ENCODE assay signal across 24 cellular contexts in genomic region chr3:194562986-194563385, GRCh38.
DNase-seq lines count a peak whose midpoint lies in the region; ATAC-seq, FAIRE-seq and TF ChIP-seq lines count a peak whose summit lies in the region.
"Had no signal": no experiment of that assay in that cellular context is flagged by ENCODE, and none has a peak within 500 bp of the region (broad histone marks: within the 10 kb centered on the region; RNA-seq: fewer than 3 reads in every experiment).

No MANE protein-coding gene starts in this region.

- in situ Hi-C loops in HepG2 (cut with HindIII; ENCODE audit: extremely low pct_ligation_motif_present, low pct_unique_long_range_greater_than_20kb): no loop called here

- no peak for TF ChIP-seq RAD21 in HepG2 (CRISPR knock-in tag; IDR thresholded peaks at IDR 0.05)

- BruUV-seq in HepG2 (replicated peaks; lab: Mats Ljungman, UMichigan): no TSS peak

- H3K4me3 ChIP-seq in HepG2 (replicated peaks in 1 of 3; ENCODE audit: insufficient read depth in 1 of 3, low read depth in 2 of 3, low read length in 3 of 3): no peak overlapping the region
- H3K4me3 ChIP-seq in right lobe of liver: no peak overlapping the region
- H3K4me3 ChIP-seq in fibroblast of mammary gland (ENCODE audit: control insufficient read depth, low read depth, low read length): no peak overlapping the region
- H3K4me3 ChIP-seq in osteoblast (ENCODE audit: insufficient read depth, low read length): no peak overlapping the region
- H3K4me3 ChIP-seq: BLaER1, GM23248 had no signal

- H3K27me3 Mint-ChIP-seq in activated T-helper 1 cell treated with anti-CD3 and anti-CD28 coated beads, Interleukin-12 subunit alpha, Interleukin-12 subunit beta, Interleukin-2, Interleukin-4 antibody, amounts not matched to agents 30 ng/mL and 10 ng/mL and 1 ng/mL, durations not matched to agents 14 hours and 24 hours and 36 hours (ENCODE audit: insufficient read depth): peaks cover 38% of the 10 kb centered on the region
- H3K27me3 Mint-ChIP-seq in activated T-cell treated with anti-CD3 and anti-CD28 coated beads, Interleukin-2, amount 50 U/mL, for 24 hours: peaks cover 33% of the 10 kb centered on the region

- H3K9me3 ChIP-seq in HepG2 (ENCODE audit: low read length) (no peaks in the 10 kb centered on the region), right lobe of liver (no peaks in the 10 kb centered on the region), osteoblast (ENCODE audit: low read depth, low read length) (no peaks in the 10 kb centered on the region)
- H3K9me3 ChIP-seq: BLaER1 had no signal

- intact Hi-C loops in HepG2 (cut with micrococcal nuclease; ENCODE audit: unreplicated experiment) (no loop called here), right lobe of liver (cut with DNase I) (no loop called here)
- intact Hi-C loops in activated T-helper 1 cell treated with anti-CD3 and anti-CD28 coated beads, Interleukin-12 subunit alpha, Interleukin-12 subunit beta, Interleukin-2, Interleukin-4 antibody, amounts not matched to agents 30 ng/mL and 10 ng/mL and 1 ng/mL, durations not matched to agents 14 hours and 24 hours and 36 hours (cut with micrococcal nuclease): no loop called here

- H3K36me3 Mint-ChIP-seq in activated T-helper 1 cell treated with anti-CD3 and anti-CD28 coated beads, Interleukin-12 subunit alpha, Interleukin-12 subunit beta, Interleukin-2, Interleukin-4 antibody, amounts not matched to agents 30 ng/mL and 10 ng/mL and 1 ng/mL, durations not matched to agents 14 hours and 24 hours and 36 hours (ENCODE audit: low read depth): no peaks in the 10 kb centered on the region
- H3K36me3 Mint-ChIP-seq in activated T-cell treated with anti-CD3 and anti-CD28 coated beads, Interleukin-2, amount 50 U/mL, for 24 hours (ENCODE audit: low read depth): no peaks in the 10 kb centered on the region
- H3K36me3 Mint-ChIP-seq: CD4-positive, CD25-positive, alpha-beta regulatory T cell; CD8-positive, alpha-beta T cell had no signal

- H2AFZ ChIP-seq in HepG2 (ENCODE audit: low read length): no peak overlapping the region
- no peak overlapping the region for H2AFZ ChIP-seq in osteoblast (ENCODE audit: low read length)
- H2AFZ ChIP-seq: GM23248 had no signal

- no peak for FAIRE-seq in HepG2 (lab: Jason Lieb, UNC)
- FAIRE-seq: A204.1, G401.6, GM12892, H1 had no signal

- CTCF ChIA-PET in HepG2 (lab: Yijun Ruan, JAX; ENCODE audit: low intra/inter-chr PET ratio, low total read pairs): no interaction called here

- DNase-seq in HepG2 (ENCODE audit: low spot score): no peak
- no peak for DNase-seq in right lobe of liver
- no peak for DNase-seq in activated T-helper 1 cell treated with anti-CD3 and anti-CD28 coated beads, Interleukin-12 subunit alpha, Interleukin-12 subunit beta, Interleukin-2, Interleukin-4 antibody, amounts not matched to agents 30 ng/mL and 10 ng/mL and 1 ng/mL, durations not matched to agents 14 hours and 24 hours and 36 hours (ENCODE audit: low spot score)
- DNase-seq in fibroblast of mammary gland (ENCODE audit: low read depth): peak; percentile 49
- DNase-seq in osteoblast (ENCODE audit: insufficient read length, low spot score, missing footprints): peak; percentile 10
- no peak for DNase-seq in NCI-H2196 treated with DMSO at 0.1 percent for 48 hours (lab: John Stamatoyannopoulos, UW; ENCODE audit: unreplicated experiment)
- DNase-seq in activated T-cell treated with anti-CD3 and anti-CD28 coated beads, Interleukin-2, amount 50 U/mL, for 1 hour: no peak
- no peak for DNase-seq in activated T-cell treated with anti-CD3 and anti-CD28 coated beads, Interleukin-2, amount 50 U/mL, for 24 hours
- DNase-seq: Caco-2; CD4-positive, CD25-positive, alpha-beta regulatory T cell; CD8-positive, alpha-beta T cell; DMS153; DND-41; GM23248; H7; HCEC 1CT had no signal

- H3K36me3 ChIP-seq in HepG2 (replicated peaks in 1 of 2; ENCODE audit: control insufficient read depth in 1 of 2, insufficient read depth in 2 of 2, low read length in 2 of 2) (no peaks in the 10 kb centered on the region), right lobe of liver (no peaks in the 10 kb centered on the region), osteoblast (ENCODE audit: insufficient read depth, low read length) (no peaks in the 10 kb centered on the region)
- H3K36me3 ChIP-seq: BLaER1 had no signal

- TF ChIP-seq EP300 in HepG2 (IDR thresholded peaks at IDR 0.05; ENCODE audit: low read depth in 2 of 2, low read length in 2 of 2) (no peak), HepG2 (CRISPR knock-in tag; IDR thresholded peaks at IDR 0.05; ENCODE audit: borderline replicate concordance) (no peak)

- WGBS in HepG2 (ENCODE audit: low lambda C conversion rate): 54% methylated on average over 2 of the region's 2 CpGs
- WGBS in right lobe of liver (ENCODE audit: insufficient coverage, low coverage, low lambda C conversion rate, missing lambda C conversion rate): 67% methylated on average over 1 of the region's 2 CpGs

- H3K27me3 ChIP-seq in HepG2 (ENCODE audit: control insufficient read depth in 1 of 2, insufficient read depth in 2 of 2, low read length in 2 of 2) (no peaks in the 10 kb centered on the region), right lobe of liver (no peaks in the 10 kb centered on the region), osteoblast (ENCODE audit: insufficient read depth, low read length) (no peaks in the 10 kb centered on the region)
- H3K27me3 ChIP-seq: BLaER1 had no signal

- H3K27ac ChIP-seq in HepG2 (ENCODE audit: extremely low read length, insufficient read depth, low read length): no peak overlapping the region
- no peak overlapping the region for H3K27ac ChIP-seq in right lobe of liver
- no peak overlapping the region for H3K27ac ChIP-seq in osteoblast (ENCODE audit: low read depth, low read length)
- H3K27ac ChIP-seq: 22Rv1, BLaER1, C4-2B had no signal

- H3K4me3 Mint-ChIP-seq in activated T-helper 1 cell treated with anti-CD3 and anti-CD28 coated beads, Interleukin-12 subunit alpha, Interleukin-12 subunit beta, Interleukin-2, Interleukin-4 antibody, amounts not matched to agents 30 ng/mL and 10 ng/mL and 1 ng/mL, durations not matched to agents 14 hours and 24 hours and 36 hours: no peak overlapping the region
- no peak overlapping the region for H3K4me3 Mint-ChIP-seq in activated T-cell treated with anti-CD3 and anti-CD28 coated beads, Interleukin-2, amount 50 U/mL, for 24 hours
- H3K4me3 Mint-ChIP-seq: B cell; CD4-positive, CD25-positive, alpha-beta regulatory T cell; CD8-positive, alpha-beta T cell had no signal

- TF ChIP-seq CTCF in HepG2 (CRISPR knock-in tag; IDR thresholded peaks at IDR 0.05): no peak
- no peak for TF ChIP-seq CTCF in right lobe of liver (IDR thresholded peaks at IDR 0.05)
- no peak for TF ChIP-seq CTCF in fibroblast of mammary gland (conservative IDR thresholded peaks at IDR 0.05; ENCODE audit: control insufficient read depth, insufficient read depth, low read depth, low read length)
- no peak for TF ChIP-seq CTCF in osteoblast (IDR thresholded peaks at IDR 0.05; ENCODE audit: extremely low read depth, low read depth, low read length)

- H4K20me1 ChIP-seq in HepG2 (ENCODE audit: insufficient read depth, low read length) (no peaks in the 10 kb centered on the region), osteoblast (ENCODE audit: insufficient read depth, low read length) (no peaks in the 10 kb centered on the region)
- H4K20me1 ChIP-seq: BLaER1 had no signal

- H3K9me3 Mint-ChIP-seq in activated T-helper 1 cell treated with anti-CD3 and anti-CD28 coated beads, Interleukin-12 subunit alpha, Interleukin-12 subunit beta, Interleukin-2, Interleukin-4 antibody, amounts not matched to agents 30 ng/mL and 10 ng/mL and 1 ng/mL, durations not matched to agents 14 hours and 24 hours and 36 hours: no peaks in the 10 kb centered on the region
- H3K9me3 Mint-ChIP-seq in activated T-cell treated with anti-CD3 and anti-CD28 coated beads, Interleukin-2, amount 50 U/mL, for 24 hours: no peaks in the 10 kb centered on the region
- H3K9me3 Mint-ChIP-seq: CD8-positive, alpha-beta T cell had no signal

- TF ChIP-seq POLR2A in HepG2 (IDR thresholded peaks at IDR 0.05; ENCODE audit: insufficient read depth in 1 of 2, low read depth in 2 of 2, low read length in 2 of 2) (no peak), right lobe of liver (IDR thresholded peaks at IDR 0.05) (no peak)

- H3K4me1 ChIP-seq in HepG2 (ENCODE audit: insufficient read depth, low read length) (peaks cover 53% of the 10 kb centered on the region), right lobe of liver (peaks cover 0 to 27% (median 12%) of the 10 kb centered on the region in 4 donors), osteoblast (ENCODE audit: insufficient read depth, low read length) (peaks cover 28% of the 10 kb centered on the region)
- H3K4me1 ChIP-seq: BLaER1 had no signal

- POLR2A ChIA-PET in HepG2 (lab: Yijun Ruan, JAX): interaction anchor here (1.1 kb wide), 1 partner anchor 9 kb away, joined by 6 read pairs; no protein-coding TSS in a partner anchor

- H3K4me2 ChIP-seq in HepG2 (ENCODE audit: low read depth, low read length): no peak overlapping the region
- H3K4me2 ChIP-seq in osteoblast (ENCODE audit: insufficient read depth, low read length): no peak overlapping the region
- H3K4me2 ChIP-seq: BLaER1 had no signal

- H3K79me2 ChIP-seq in HepG2 (ENCODE audit: insufficient read depth, low read length): no peaks in the 10 kb centered on the region
- no peaks in the 10 kb centered on the region for H3K79me2 ChIP-seq in osteoblast (ENCODE audit: insufficient read depth, low read length)

- peak overlapping the region; percentile 34 for H3K27ac Mint-ChIP-seq in activated T-helper 1 cell treated with anti-CD3 and anti-CD28 coated beads, Interleukin-12 subunit alpha, Interleukin-12 subunit beta, Interleukin-2, Interleukin-4 antibody, amounts not matched to agents 30 ng/mL and 10 ng/mL and 1 ng/mL, durations not matched to agents 14 hours and 24 hours and 36 hours
- H3K27ac Mint-ChIP-seq in activated T-cell treated with anti-CD3 and anti-CD28 coated beads, Interleukin-2, amount 50 U/mL, for 24 hours: no peak overlapping the region
- H3K27ac Mint-ChIP-seq: B cell; CD4-positive, CD25-positive, alpha-beta regulatory T cell; CD8-positive, alpha-beta T cell had no signal

- H3K4me1 Mint-ChIP-seq in activated T-helper 1 cell treated with anti-CD3 and anti-CD28 coated beads, Interleukin-12 subunit alpha, Interleukin-12 subunit beta, Interleukin-2, Interleukin-4 antibody, amounts not matched to agents 30 ng/mL and 10 ng/mL and 1 ng/mL, durations not matched to agents 14 hours and 24 hours and 36 hours (ENCODE audit: low read depth): peaks cover 6% of the 10 kb centered on the region
- peaks cover 15% of the 10 kb centered on the region for H3K4me1 Mint-ChIP-seq in activated T-cell treated with anti-CD3 and anti-CD28 coated beads, Interleukin-2, amount 50 U/mL, for 24 hours (ENCODE audit: low read depth)
- H3K4me1 Mint-ChIP-seq: B cell; CD4-positive, CD25-positive, alpha-beta regulatory T cell had no signal

- H3K9ac ChIP-seq in HepG2 (ENCODE audit: insufficient read depth, low read depth, low read length): no peak overlapping the region
- H3K9ac ChIP-seq: BLaER1, GM23248 had no signal

- no peak for ATAC-seq in HepG2
- no peak for ATAC-seq in right lobe of liver
- ATAC-seq: CD8-positive, alpha-beta T cell had no signal

Comparison
In these comparisons a context has a peak if more than half of its experiments do, and no peak if none do; other contexts are left out.
1. DNase-seq: peak in fibroblast of mammary gland (single experiment) and osteoblast (single experiment); none in HepG2 (single experiment), right lobe of liver (0 of 3), activated T-helper 1 cell treated with anti-CD3 and anti-CD28 coated beads, Interleukin-12 subunit alpha, Interleukin-12 subunit beta, Interleukin-2, Interleukin-4 antibody, amounts not matched to agents 30 ng/mL and 10 ng/mL and 1 ng/mL, durations not matched to agents 14 hours and 24 hours and 36 hours (single experiment), NCI-H2196 treated with DMSO at 0.1 percent for 48 hours (single experiment), activated T-cell treated with anti-CD3 and anti-CD28 coated beads, Interleukin-2, amount 50 U/mL, for 1 hour (single experiment) and activated T-cell treated with anti-CD3 and anti-CD28 coated beads, Interleukin-2, amount 50 U/mL, for 24 hours (single experiment).